8 cellular contexts compared by ENCODE assay signal in genomic region chr10:75108684-75109458, GRCh38. TPM values are rescaled to one million over a fixed set of nuclear protein-coding genes. Genes with fewer than 3 reads are reported as not detected.
DNase-seq lines count a peak whose midpoint lies in the region; ATAC-seq, FAIRE-seq and TF ChIP-seq lines count a peak whose summit lies in the region.

No MANE protein-coding gene starts in this region.

- peak; percentile 71 for TF ChIP-seq CTCF in kidney epithelial cell (IDR thresholded peaks at IDR 0.05; ENCODE audit: insufficient read depth, low read length, poor library complexity, severe bottlenecking)

- H3K4me3 ChIP-seq in H7 (ENCODE audit: insufficient read depth, low read depth, low read length) (no peak overlapping the region), kidney epithelial cell (ENCODE audit: low read depth, low read length) (no peak overlapping the region)

- no peaks in the 10 kb centered on the region for H3K9me3 Mint-ChIP-seq in activated T-helper 17 cell treated with anti-CD3 and anti-CD28 coated beads, Interleukin-2, amount 50 U/mL, for 72 hours

- no peaks in the 10 kb centered on the region for H3K27me3 Mint-ChIP-seq in activated T-helper 17 cell treated with anti-CD3 and anti-CD28 coated beads, Interleukin-2, amount 50 U/mL, for 72 hours

- ATAC-seq in activated T-helper 17 cell treated with anti-CD3 and anti-CD28 coated beads, Interleukin-2, amount 50 U/mL, for 72 hours (replicated peaks): no peak
- no peak for ATAC-seq in GM18502 (IDR thresholded peaks at IDR 0.05; ENCODE audit: poor library complexity, unreplicated experiment)

- H3K4me1 Mint-ChIP-seq in activated T-helper 17 cell treated with anti-CD3 and anti-CD28 coated beads, Interleukin-2, amount 50 U/mL, for 72 hours: peaks cover 26% of the 10 kb centered on the region

- H3K36me3 Mint-ChIP-seq in activated T-helper 17 cell treated with anti-CD3 and anti-CD28 coated beads, Interleukin-2, amount 50 U/mL, for 72 hours (ENCODE audit: low read depth): peaks cover 23% of the 10 kb centered on the region

- H3K27me3 ChIP-seq in H7 (ENCODE audit: control insufficient read depth, insufficient read depth, low read length): no peaks in the 10 kb centered on the region
- H3K27me3 ChIP-seq in kidney epithelial cell (ENCODE audit: control insufficient read depth, insufficient read depth, low read length): no peaks in the 10 kb centered on the region

- no peaks in the 10 kb centered on the region for H3K36me3 ChIP-seq in H7 (replicated peaks; ENCODE audit: control insufficient read depth, insufficient read depth, low read length)
- H3K36me3 ChIP-seq in kidney epithelial cell (ENCODE audit: control insufficient read depth, insufficient read depth, low read length): no peaks in the 10 kb centered on the region

- peak; percentile 22 for DNase-seq in CD1c-positive myeloid dendritic cell (ENCODE audit: extremely low spot score)
- DNase-seq in H7: peak; percentile 92
- DNase-seq in kidney epithelial cell (ENCODE audit: low read depth): no peak
- DNase-seq in stimulated activated CD4-positive, alpha-beta T cell treated with anti-CD3 and anti-CD28 coated beads, Interleukin-4, amount 100 ng/mL, for 4 hours: no peak
- DNase-seq in NCI-H1930 (lab: John Stamatoyannopoulos, UW): no peak
- DNase-seq in GM19239 (ENCODE audit: insufficient read length, low spot score): no peak

- peak overlapping the region; percentile 99 for H3K27ac Mint-ChIP-seq in activated T-helper 17 cell treated with anti-CD3 and anti-CD28 coated beads, Interleukin-2, amount 50 U/mL, for 72 hours

- FAIRE-seq in GM19239 (lab: Jason Lieb, UNC): no peak

- peak overlapping the region; percentile 98 for H3K4me3 Mint-ChIP-seq in activated T-helper 17 cell treated with anti-CD3 and anti-CD28 coated beads, Interleukin-2, amount 50 U/mL, for 72 hours

RNA-seq across cellular contexts. Expression of gene SAMD8, which starts 2.6 kb away (rescaled TPM):
- total RNA-seq in H7 (2014; rRNA removed; shearing (Covaris generic)): 13.2 and 15.4 TPM in 2 replicates
- 10 to 100 TPM; 19.8 to 42.0 TPM for total RNA-seq in activated T-helper 17 cell treated with anti-CD3 and anti-CD28 coated beads, Interleukin-2, amount 50 U/mL, for 72 hours
- 14.9 and 17.0 TPM in 2 replicates for total RNA-seq in kidney epithelial cell

Comparison
In these comparisons a context has a peak if more than half of its experiments do, and no peak if none do; other contexts are left out.
1. DNase-seq: peak in CD1c-positive myeloid dendritic cell (single experiment) and H7 (single experiment); none in kidney epithelial cell (single experiment), stimulated activated CD4-positive, alpha-beta T cell treated with anti-CD3 and anti-CD28 coated beads, Interleukin-4, amount 100 ng/mL, for 4 hours (0 of 2), NCI-H1930 (0 of 2) and GM19239 (single experiment).